1 cellular context compared by ENCODE assay signal in genomic region chr22:48929276-48929790, GRCh38.
TF ChIP-seq lines count a peak whose summit lies in the region.

No MANE protein-coding gene starts in this region.

TF ChIP-seq in HEK293, 187 proteins besides CTCF, POLR2A, EP300 and RAD21 (continued from another document):
- TF ChIP-seq ZBTB44 (tag by site-specific recombination; IDR thresholded peaks at IDR 0.05) (no peak), ZFP69B (tag by site-specific recombination; IDR thresholded peaks at IDR 0.05) (no peak), ZBTB6 (tag by site-specific recombination; IDR thresholded peaks at IDR 0.05) (no peak), ZNF10 (tag by site-specific recombination; IDR thresholded peaks at IDR 0.05) (no peak), GLIS1 (tag by site-specific recombination; IDR thresholded peaks at IDR 0.05) (0 out of 2 replicates have a peak, but pooled peaks have one; percentile 6)
